1 cellular context compared by ENCODE assay signal in the genomic region with DNA sequence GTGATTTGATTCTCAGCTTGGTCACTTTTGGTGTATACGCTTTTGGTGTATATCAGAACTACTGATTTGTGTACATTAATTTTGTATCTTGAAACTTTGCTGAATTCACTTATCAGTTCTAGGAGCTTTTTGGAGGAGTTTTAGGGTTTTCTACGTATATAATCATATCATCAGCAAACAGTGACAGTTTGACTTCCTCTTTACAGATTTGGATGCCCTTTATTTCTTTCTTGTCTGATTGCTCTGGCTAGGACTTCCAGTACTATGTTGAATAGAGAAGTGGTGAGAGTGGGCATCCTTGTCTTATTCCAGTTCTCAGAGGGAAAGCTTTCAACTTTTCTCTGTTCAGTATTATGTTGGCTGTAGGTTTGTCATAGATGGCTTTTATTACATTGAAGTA. TPM values are rescaled to one million over a fixed set of nuclear protein-coding genes. Genes with fewer than 3 reads are reported as not detected.
"Had no signal": no experiment of that assay in that cellular context is flagged by ENCODE, and none has a peak within 500 bp of the region (broad histone marks: within the 10 kb centered on the region; RNA-seq: fewer than 3 reads in every experiment).

No MANE protein-coding gene starts in this region.

RNA-seq across cellular contexts. Expression of a gene that starts 19.7 kb away (rescaled TPM):
- total RNA-seq: MCF 10A had no signal
